ENCODE assay signal across 25 cellular contexts in genomic region chr6:40535784-40536380, GRCh38. TPM values are rescaled to one million over a fixed set of nuclear protein-coding genes. Genes with fewer than 3 reads are reported as not detected.
"Had no signal": no experiment of that assay in that cellular context is flagged by ENCODE, and none has a peak within 500 bp of the region (broad histone marks: within the 10 kb centered on the region; RNA-seq: fewer than 3 reads in every experiment).

No MANE protein-coding gene starts in this region.

- H3K4me3 Mint-ChIP-seq: activated CD4-positive, alpha-beta T cell treated with anti-CD3 and anti-CD28 coated beads, Interleukin-2, amount 10 ng/mL, durations not matched to agents 24 days and 14 days; activated CD8-positive, alpha-beta memory T cell treated with anti-CD3 and anti-CD28 coated beads, Interleukin-2, amount 10 ng/mL, durations not matched to agents 7 days and 5 days; activated naive CD4-positive, alpha-beta T cell treated with anti-CD3 and anti-CD28 coated beads for 36 hours; activated naive CD8-positive, alpha-beta T cell; activated T-cell treated with anti-CD3 and anti-CD28 coated beads, Interleukin-2, amount 50 U/mL, for 24 hours; activated T-helper 1 cell treated with anti-CD3 and anti-CD28 coated beads, Interleukin-12 subunit alpha, Interleukin-12 subunit beta, Interleukin-2, Interleukin-4 antibody, amounts not matched to agents 30 ng/mL and 10 ng/mL and 1 ng/mL, durations not matched to agents 14 hours and 24 hours and 36 hours; brain; T-helper 17 cell; WTC11 had no signal

- DNase-seq: activated CD4-positive, alpha-beta T cell treated with anti-CD3 and anti-CD28 coated beads, Interleukin-2, amount 10 ng/mL, durations not matched to agents 24 days and 14 days; activated CD4-positive, alpha-beta T cell treated with anti-CD3 and anti-CD28 coated beads, Interleukin-2, amount 50 U/mL, for 48 hours; activated CD4-positive, CD25-positive, alpha-beta regulatory T cell treated with anti-CD3 and anti-CD28 coated beads, Interleukin-2, amount 50 U/mL, for 72 hours; activated CD8-positive, alpha-beta memory T cell treated with anti-CD3 and anti-CD28 coated beads, Interleukin-2, amount 10 ng/mL, durations not matched to agents 7 days and 5 days; activated effector memory CD4-positive, alpha-beta T cell treated with anti-CD3 and anti-CD28 coated beads, Interleukin-2, amount 50 U/mL, for 16 hours; activated naive CD4-positive, alpha-beta T cell treated with anti-CD3 and anti-CD28 coated beads for 36 hours; activated T-cell treated with anti-CD3 and anti-CD28 coated beads, Interleukin-2, amount 50 U/mL, for 24 hours; amygdala; Kasumi-1; KBM-7; NCI-H1092; NCI-H2171; NCI-H774; Right ventricle myocardium superior; T-helper 17 cell; T-helper 9 cell had no signal

- H3K27ac ChIP-seq: SJCRH30 had no signal

- H3K4me1 ChIP-seq: SJCRH30 had no signal

- H3K36me3 ChIP-seq: SJCRH30 had no signal

- H3K36me3 Mint-ChIP-seq: activated CD8-positive, alpha-beta memory T cell treated with anti-CD3 and anti-CD28 coated beads, Interleukin-2, amount 10 ng/mL, durations not matched to agents 7 days and 5 days; activated naive CD8-positive, alpha-beta T cell; brain; WTC11 had no signal

- H3K27me3 Mint-ChIP-seq: activated naive CD8-positive, alpha-beta T cell; activated T-cell treated with anti-CD3 and anti-CD28 coated beads, Interleukin-2, amount 50 U/mL, for 24 hours had no signal

- H3K27ac Mint-ChIP-seq: activated CD4-positive, alpha-beta T cell treated with anti-CD3 and anti-CD28 coated beads, Interleukin-2, amount 10 ng/mL, durations not matched to agents 24 days and 14 days; activated CD8-positive, alpha-beta memory T cell treated with anti-CD3 and anti-CD28 coated beads, Interleukin-2, amount 10 ng/mL, durations not matched to agents 7 days and 5 days; activated naive CD4-positive, alpha-beta T cell treated with anti-CD3 and anti-CD28 coated beads for 36 hours; activated naive CD8-positive, alpha-beta T cell; activated T-cell treated with anti-CD3 and anti-CD28 coated beads, Interleukin-2, amount 50 U/mL, for 24 hours; activated T-helper 1 cell treated with anti-CD3 and anti-CD28 coated beads, Interleukin-12 subunit alpha, Interleukin-12 subunit beta, Interleukin-2, Interleukin-4 antibody, amounts not matched to agents 30 ng/mL and 10 ng/mL and 1 ng/mL, durations not matched to agents 14 hours and 24 hours and 36 hours; T-helper 17 cell; WTC11 had no signal

- H3K9me3 ChIP-seq: SJCRH30 had no signal

- ATAC-seq: activated CD8-positive, alpha-beta memory T cell treated with anti-CD3 and anti-CD28 coated beads, Interleukin-2, amount 10 ng/mL, durations not matched to agents 7 days and 5 days; T-helper 17 cell had no signal

- H3K4me1 Mint-ChIP-seq: activated CD4-positive, alpha-beta T cell treated with anti-CD3 and anti-CD28 coated beads, Interleukin-2, amount 10 ng/mL, durations not matched to agents 24 days and 14 days; activated CD8-positive, alpha-beta memory T cell treated with anti-CD3 and anti-CD28 coated beads, Interleukin-2, amount 10 ng/mL, durations not matched to agents 7 days and 5 days had no signal

- H3K4me3 ChIP-seq: SJCRH30 had no signal

- H3K9me3 Mint-ChIP-seq: activated CD4-positive, alpha-beta T cell treated with anti-CD3 and anti-CD28 coated beads, Interleukin-2, amount 10 ng/mL, durations not matched to agents 24 days and 14 days; activated naive CD4-positive, alpha-beta T cell treated with anti-CD3 and anti-CD28 coated beads for 36 hours; activated T-cell treated with anti-CD3 and anti-CD28 coated beads, Interleukin-2, amount 50 U/mL, for 24 hours; activated T-helper 1 cell treated with anti-CD3 and anti-CD28 coated beads, Interleukin-12 subunit alpha, Interleukin-12 subunit beta, Interleukin-2, Interleukin-4 antibody, amounts not matched to agents 30 ng/mL and 10 ng/mL and 1 ng/mL, durations not matched to agents 14 hours and 24 hours and 36 hours; brain; WTC11 had no signal

RNA-seq across cellular contexts. Expression of gene LRFN2, which starts 51.3 kb away (rescaled TPM):
- total RNA-seq: activated CD8-positive, alpha-beta memory T cell treated with anti-CD3 and anti-CD28 coated beads, Interleukin-2, amount 10 ng/mL, durations not matched to agents 7 days and 5 days; activated naive CD4-positive, alpha-beta T cell treated with anti-CD3 and anti-CD28 coated beads for 36 hours; M059J; NCI-H460; OCI-LY7; Right ventricle myocardium superior; RPMI7951; SJCRH30 had no signal
